Comparison of ENCODE assay signal across 1 cellular context in the genomic region with DNA sequence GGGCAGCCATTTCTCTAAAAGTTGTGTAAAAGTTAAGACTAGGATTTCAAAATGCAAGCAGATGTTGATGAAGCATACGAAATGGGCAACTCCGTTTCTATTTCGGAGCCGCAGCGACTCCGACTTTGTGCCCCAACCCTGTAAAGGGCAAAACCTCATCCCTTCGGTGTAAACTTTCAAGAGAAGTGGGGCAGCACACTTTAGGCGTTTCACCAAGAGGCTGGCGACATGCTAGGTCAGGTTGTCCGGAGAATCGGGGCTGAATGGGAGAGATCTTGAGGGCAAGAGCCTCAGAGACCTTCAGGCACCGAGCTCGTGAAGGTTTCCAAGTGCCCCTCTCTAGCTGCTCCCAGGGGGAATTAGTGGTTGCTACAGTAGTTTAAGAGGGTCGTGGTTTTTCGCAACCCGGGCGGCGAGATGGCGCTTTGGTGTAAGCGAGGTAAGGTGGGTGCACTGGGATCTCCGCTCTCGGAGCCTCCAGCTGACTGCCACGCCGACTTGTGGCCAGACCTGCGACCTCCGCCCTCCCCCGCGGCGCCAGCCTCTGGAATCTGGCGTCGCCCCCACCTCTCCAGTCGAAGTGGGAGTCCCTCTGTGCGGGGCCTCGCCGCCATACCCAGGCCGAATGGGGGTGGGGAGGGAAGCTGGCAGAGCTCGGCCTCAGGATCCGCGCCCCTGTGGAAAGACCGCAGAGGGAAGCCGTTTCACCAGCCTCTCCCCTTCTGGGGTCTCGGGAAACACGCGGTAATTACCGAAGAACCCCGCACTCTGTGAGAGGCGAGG.
TF ChIP-seq lines count a peak whose summit lies in the region.

No MANE protein-coding gene starts in this region.

TF ChIP-seq in HepG2, 621 proteins besides CTCF, POLR2A, EP300 and RAD21 (continued from another document and continues in another):
- TF ChIP-seq, protein P1, sequence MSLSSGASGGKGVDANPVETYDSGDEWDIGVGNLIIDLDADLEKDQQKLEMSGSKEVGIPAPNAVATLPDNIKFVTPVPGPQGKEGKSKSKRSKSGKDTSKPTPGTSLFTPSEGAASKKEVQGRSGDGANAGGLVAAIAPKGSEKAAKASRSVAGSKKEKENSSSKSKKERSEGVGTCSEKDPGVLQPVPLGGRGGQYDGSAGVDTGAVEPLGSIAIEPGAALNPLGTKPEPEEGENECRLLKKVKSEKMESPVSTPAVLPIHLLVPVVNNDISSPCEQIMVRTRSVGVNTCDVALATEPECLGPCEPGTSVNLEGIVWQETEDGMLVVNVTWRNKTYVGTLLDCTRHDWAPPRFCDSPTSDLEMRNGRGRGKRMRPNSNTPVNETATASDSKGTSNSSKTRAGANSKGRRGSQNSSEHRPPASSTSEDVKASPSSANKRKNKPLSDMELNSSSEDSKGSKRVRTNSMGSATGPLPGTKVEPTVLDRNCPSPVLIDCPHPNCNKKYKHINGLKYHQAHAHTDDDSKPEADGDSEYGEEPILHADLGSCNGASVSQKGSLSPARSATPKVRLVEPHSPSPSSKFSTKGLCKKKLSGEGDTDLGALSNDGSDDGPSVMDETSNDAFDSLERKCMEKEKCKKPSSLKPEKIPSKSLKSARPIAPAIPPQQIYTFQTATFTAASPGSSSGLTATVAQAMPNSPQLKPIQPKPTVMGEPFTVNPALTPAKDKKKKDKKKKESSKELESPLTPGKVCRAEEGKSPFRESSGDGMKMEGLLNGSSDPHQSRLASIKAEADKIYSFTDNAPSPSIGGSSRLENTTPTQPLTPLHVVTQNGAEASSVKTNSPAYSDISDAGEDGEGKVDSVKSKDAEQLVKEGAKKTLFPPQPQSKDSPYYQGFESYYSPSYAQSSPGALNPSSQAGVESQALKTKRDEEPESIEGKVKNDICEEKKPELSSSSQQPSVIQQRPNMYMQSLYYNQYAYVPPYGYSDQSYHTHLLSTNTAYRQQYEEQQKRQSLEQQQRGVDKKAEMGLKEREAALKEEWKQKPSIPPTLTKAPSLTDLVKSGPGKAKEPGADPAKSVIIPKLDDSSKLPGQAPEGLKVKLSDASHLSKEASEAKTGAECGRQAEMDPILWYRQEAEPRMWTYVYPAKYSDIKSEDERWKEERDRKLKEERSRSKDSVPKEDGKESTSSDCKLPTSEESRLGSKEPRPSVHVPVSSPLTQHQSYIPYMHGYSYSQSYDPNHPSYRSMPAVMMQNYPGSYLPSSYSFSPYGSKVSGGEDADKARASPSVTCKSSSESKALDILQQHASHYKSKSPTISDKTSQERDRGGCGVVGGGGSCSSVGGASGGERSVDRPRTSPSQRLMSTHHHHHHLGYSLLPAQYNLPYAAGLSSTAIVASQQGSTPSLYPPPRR (CRISPR knock-in tag; IDR thresholded peaks at IDR 0.05; ENCODE audit: borderline replicate concordance) = peak; percentile 82
- no peak; the same call in 1 of the 2 replicates for TF ChIP-seq KLF11 (CRISPR knock-in tag; IDR thresholded peaks at IDR 0.05)
- TF ChIP-seq, protein P2, sequence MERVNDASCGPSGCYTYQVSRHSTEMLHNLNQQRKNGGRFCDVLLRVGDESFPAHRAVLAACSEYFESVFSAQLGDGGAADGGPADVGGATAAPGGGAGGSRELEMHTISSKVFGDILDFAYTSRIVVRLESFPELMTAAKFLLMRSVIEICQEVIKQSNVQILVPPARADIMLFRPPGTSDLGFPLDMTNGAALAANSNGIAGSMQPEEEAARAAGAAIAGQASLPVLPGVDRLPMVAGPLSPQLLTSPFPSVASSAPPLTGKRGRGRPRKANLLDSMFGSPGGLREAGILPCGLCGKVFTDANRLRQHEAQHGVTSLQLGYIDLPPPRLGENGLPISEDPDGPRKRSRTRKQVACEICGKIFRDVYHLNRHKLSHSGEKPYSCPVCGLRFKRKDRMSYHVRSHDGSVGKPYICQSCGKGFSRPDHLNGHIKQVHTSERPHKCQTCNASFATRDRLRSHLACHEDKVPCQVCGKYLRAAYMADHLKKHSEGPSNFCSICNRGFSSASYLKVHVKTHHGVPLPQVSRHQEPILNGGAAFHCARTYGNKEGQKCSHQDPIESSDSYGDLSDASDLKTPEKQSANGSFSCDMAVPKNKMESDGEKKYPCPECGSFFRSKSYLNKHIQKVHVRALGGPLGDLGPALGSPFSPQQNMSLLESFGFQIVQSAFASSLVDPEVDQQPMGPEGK (CRISPR knock-in tag; IDR thresholded peaks at IDR 0.05) = peak; percentile 99
- TF ChIP-seq, protein P3, sequence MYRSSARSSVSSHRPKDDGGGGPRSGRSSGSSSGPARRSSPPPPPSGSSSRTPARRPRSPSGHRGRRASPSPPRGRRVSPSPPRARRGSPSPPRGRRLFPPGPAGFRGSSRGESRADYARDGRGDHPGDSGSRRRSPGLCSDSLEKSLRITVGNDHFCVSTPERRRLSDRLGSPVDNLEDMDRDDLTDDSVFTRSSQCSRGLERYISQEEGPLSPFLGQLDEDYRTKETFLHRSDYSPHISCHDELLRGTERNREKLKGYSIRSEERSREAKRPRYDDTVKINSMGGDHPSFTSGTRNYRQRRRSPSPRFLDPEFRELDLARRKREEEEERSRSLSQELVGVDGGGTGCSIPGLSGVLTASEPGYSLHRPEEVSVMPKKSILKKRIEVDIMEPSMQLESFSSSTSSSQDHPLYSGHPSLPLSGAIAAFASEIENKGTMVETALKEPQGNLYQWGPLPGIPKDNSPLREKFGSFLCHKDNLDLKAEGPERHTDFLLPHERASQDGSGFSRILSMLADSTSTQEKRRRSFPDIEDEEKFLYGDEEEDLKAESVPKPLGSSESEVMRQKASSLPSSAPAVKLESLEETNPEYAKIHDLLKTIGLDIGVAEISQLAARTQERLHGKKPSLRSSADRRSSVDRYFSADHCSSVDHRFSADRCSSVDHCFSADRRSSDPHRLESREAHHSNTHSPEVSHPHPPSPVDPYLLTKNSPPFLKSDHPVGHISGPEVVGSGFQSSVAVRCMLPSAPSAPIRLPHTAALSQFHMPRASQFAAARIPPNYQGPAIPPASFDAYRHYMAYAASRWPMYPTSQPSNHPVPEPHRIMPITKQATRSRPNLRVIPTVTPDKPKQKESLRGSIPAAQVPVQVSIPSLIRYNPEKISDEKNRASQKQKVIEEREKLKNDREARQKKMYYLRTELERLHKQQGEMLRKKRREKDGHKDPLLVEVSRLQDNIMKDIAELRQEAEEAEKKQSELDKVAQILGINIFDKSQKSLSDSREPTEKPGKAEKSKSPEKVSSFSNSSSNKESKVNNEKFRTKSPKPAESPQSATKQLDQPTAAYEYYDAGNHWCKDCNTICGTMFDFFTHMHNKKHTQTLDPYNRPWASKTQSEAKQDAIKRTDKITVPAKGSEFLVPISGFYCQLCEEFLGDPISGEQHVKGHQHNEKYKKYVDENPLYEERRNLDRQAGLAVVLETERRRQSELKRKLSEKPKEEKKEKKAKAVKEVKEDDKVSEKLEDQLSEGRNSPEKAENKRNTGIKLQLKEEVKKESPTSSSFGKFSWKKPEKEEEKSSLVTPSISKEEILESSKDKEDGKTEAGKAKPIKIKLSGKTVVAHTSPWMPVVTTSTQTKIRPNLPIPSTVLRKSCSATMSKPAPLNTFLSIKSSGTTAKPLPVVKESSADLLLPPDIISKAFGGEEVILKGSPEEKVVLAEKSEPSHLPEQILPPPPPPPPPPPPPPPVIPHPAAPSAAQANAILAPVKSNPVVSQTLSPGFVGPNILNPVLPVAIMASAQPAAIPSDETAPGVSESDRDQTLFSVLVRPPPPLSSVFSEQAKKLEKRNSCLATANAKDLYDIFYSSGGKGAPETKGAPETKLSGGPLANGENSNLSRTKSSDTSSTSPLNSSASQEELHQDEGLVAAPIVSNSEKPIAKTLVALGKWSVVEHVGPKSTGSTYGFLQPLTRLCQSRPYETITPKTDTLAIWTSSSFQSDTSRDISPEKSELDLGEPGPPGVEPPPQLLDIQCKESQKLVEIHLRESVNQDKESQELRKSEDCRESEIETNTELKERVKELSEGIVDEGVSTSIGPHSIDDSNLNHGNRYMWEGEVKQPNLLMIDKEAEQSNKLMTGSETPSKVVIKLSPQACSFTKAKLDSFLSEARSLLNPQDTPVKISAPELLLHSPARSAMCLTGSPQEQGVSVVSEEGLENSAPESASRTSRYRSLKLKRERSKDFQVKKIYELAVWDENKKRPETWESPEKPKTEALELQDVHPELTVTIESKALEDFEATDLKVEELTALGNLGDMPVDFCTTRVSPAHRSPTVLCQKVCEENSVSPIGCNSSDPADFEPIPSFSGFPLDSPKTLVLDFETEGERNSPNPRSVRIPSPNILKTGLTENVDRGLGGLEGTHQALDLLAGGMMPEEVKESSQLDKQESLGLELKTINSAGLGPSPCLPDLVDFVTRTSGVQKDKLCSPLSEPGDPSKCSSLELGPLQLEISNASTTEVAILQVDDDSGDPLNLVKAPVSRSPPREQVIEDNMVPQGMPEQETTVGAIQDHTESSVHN (CRISPR knock-in tag; IDR thresholded peaks at IDR 0.05) = peak; percentile 34; the same call in 1 of the 2 replicates
- TF ChIP-seq EHMT2 (IDR thresholded peaks at IDR 0.05; ENCODE audit: borderline replicate concordance, low read depth, low read length) = no peak
- no peak for TF ChIP-seq ARNT (IDR thresholded peaks at IDR 0.05)
- TF ChIP-seq, protein P4, sequence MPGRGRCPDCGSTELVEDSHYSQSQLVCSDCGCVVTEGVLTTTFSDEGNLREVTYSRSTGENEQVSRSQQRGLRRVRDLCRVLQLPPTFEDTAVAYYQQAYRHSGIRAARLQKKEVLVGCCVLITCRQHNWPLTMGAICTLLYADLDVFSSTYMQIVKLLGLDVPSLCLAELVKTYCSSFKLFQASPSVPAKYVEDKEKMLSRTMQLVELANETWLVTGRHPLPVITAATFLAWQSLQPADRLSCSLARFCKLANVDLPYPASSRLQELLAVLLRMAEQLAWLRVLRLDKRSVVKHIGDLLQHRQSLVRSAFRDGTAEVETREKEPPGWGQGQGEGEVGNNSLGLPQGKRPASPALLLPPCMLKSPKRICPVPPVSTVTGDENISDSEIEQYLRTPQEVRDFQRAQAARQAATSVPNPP (CRISPR knock-in tag; IDR thresholded peaks at IDR 0.05) = no peak
- peak; percentile 44; the same call in 1 of the 2 replicates for TF ChIP-seq FOSL1 (CRISPR knock-in tag; IDR thresholded peaks at IDR 0.05; ENCODE audit: borderline replicate concordance)
- peak; percentile 63; the same call in 1 of the 2 replicates for TF ChIP-seq MED1 (CRISPR knock-in tag; IDR thresholded peaks at IDR 0.05)
- TF ChIP-seq, protein P5, sequence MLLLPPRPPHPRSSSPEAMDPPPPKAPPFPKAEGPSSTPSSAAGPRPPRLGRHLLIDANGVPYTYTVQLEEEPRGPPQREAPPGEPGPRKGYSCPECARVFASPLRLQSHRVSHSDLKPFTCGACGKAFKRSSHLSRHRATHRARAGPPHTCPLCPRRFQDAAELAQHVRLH (CRISPR knock-in tag; IDR thresholded peaks at IDR 0.05; ENCODE audit: borderline replicate concordance, low read depth) = 0 out of 2 replicates have a peak, but pooled peaks have one; percentile 82
- no peak; the same call in 1 of the 2 replicates for TF ChIP-seq BRD4 (CRISPR knock-in tag; IDR thresholded peaks at IDR 0.05)
- TF ChIP-seq, protein P6, sequence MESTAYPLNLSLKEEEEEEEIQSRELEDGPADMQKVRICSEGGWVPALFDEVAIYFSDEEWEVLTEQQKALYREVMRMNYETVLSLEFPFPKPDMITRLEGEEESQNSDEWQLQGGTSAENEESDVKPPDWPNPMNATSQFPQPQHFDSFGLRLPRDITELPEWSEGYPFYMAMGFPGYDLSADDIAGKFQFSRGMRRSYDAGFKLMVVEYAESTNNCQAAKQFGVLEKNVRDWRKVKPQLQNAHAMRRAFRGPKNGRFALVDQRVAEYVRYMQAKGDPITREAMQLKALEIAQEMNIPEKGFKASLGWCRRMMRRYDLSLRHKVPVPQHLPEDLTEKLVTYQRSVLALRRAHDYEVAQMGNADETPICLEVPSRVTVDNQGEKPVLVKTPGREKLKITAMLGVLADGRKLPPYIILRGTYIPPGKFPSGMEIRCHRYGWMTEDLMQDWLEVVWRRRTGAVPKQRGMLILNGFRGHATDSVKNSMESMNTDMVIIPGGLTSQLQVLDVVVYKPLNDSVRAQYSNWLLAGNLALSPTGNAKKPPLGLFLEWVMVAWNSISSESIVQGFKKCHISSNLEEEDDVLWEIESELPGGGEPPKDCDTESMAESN (CRISPR knock-in tag; conservative IDR thresholded peaks at IDR 0.05) = no peak; the same call in 1 of the 2 replicates
- TF ChIP-seq NFRKB (IDR thresholded peaks at IDR 0.05) = no peak
- TF ChIP-seq, protein P7, sequence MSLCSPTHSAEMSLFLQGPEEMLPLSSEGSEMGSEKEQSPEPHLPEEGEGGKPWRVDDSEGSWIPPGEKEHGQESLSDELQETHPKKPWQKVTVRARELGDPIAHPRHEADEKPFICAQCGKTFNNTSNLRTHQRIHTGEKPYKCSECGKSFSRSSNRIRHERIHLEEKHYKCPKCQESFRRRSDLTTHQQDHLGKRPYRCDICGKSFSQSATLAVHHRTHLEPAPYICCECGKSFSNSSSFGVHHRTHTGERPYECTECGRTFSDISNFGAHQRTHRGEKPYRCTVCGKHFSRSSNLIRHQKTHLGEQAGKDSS (CRISPR knock-in tag; IDR thresholded peaks at IDR 0.05; ENCODE audit: borderline replicate concordance, low read depth) = peak; percentile 95
- no peak for TF ChIP-seq ZNF354B (CRISPR knock-in tag; IDR thresholded peaks at IDR 0.05)
- TF ChIP-seq KLF9 (CRISPR knock-in tag; IDR thresholded peaks at IDR 0.05; ENCODE audit: low read depth) = no peak
- TF ChIP-seq, protein P8, sequence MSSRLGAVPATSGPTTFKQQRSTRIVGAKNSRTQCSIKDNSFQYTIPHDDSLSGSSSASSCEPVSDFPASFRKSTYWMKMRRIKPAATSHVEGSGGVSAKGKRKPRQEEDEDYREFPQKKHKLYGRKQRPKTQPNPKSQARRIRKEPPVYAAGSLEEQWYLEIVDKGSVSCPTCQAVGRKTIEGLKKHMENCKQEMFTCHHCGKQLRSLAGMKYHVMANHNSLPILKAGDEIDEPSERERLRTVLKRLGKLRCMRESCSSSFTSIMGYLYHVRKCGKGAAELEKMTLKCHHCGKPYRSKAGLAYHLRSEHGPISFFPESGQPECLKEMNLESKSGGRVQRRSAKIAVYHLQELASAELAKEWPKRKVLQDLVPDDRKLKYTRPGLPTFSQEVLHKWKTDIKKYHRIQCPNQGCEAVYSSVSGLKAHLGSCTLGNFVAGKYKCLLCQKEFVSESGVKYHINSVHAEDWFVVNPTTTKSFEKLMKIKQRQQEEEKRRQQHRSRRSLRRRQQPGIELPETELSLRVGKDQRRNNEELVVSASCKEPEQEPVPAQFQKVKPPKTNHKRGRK (CRISPR knock-in tag; IDR thresholded peaks at IDR 0.05) = no peak; the same call in 1 of the 2 replicates
- TF ChIP-seq ZFP37 (CRISPR knock-in tag; IDR thresholded peaks at IDR 0.05; ENCODE audit: borderline replicate concordance) = peak; percentile 85
- peak; percentile 79; the same call in 1 of the 2 replicates for TF ChIP-seq HOXA5 (CRISPR knock-in tag; IDR thresholded peaks at IDR 0.05)
- TF ChIP-seq, protein P9, sequence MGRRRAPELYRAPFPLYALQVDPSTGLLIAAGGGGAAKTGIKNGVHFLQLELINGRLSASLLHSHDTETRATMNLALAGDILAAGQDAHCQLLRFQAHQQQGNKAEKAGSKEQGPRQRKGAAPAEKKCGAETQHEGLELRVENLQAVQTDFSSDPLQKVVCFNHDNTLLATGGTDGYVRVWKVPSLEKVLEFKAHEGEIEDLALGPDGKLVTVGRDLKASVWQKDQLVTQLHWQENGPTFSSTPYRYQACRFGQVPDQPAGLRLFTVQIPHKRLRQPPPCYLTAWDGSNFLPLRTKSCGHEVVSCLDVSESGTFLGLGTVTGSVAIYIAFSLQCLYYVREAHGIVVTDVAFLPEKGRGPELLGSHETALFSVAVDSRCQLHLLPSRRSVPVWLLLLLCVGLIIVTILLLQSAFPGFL (CRISPR knock-in tag; IDR thresholded peaks at IDR 0.05) = peak; percentile 93
- no peak for TF ChIP-seq RELA (CRISPR knock-in tag; IDR thresholded peaks at IDR 0.05)
- TF ChIP-seq, protein P10, sequence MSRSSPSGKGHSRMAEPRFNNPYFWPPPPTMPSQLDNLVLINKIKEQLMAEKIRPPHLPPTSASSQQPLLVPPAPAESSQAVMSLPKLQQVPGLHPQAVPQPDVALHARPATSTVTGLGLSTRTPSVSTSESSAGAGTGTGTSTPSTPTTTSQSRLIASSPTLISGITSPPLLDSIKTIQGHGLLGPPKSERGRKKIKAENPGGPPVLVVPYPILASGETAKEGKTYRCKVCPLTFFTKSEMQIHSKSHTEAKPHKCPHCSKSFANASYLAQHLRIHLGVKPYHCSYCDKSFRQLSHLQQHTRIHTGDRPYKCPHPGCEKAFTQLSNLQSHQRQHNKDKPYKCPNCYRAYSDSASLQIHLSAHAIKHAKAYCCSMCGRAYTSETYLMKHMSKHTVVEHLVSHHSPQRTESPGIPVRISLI (CRISPR knock-in tag; IDR thresholded peaks at IDR 0.05; ENCODE audit: borderline replicate concordance) = peak; percentile 57; the same call in 1 of the 2 replicates
